In the genomic region with DNA sequence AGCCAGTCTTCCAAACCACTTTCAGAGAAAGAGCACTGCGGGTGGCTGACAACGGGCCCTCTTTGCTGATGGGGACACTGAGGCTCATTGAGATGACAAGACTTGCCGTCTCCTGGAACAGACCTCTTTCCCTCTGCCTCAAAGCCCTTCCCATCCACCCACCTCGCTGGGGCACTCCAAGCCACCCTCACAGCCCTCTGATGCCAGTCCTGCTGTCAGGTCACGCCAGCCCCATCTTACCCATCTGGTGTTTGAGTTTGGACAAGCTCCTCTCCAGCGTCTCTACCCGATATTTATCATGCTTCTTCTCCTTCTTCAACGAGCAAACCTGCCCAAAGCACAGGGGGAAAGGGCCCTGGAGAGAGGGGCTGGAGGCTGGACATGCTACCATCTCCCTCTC, we compare ENCODE assay signal across 6 cellular contexts. TPM values are rescaled to one million over a fixed set of nuclear protein-coding genes. Genes with fewer than 3 reads are reported as not detected.
"Had no signal": no experiment of that assay in that cellular context is flagged by ENCODE, and none has a peak within 500 bp of the region (broad histone marks: within the 10 kb centered on the region; RNA-seq: fewer than 3 reads in every experiment).

No MANE protein-coding gene starts in this region.

RNA-seq across cellular contexts. Expression of gene GOLGA6L22, which starts 27.0 kb away (rescaled TPM):
- total RNA-seq: M059J, PC-3, Peyer's patch, Right ventricle myocardium inferior, SJCRH30, SK-MEL-5 had no signal
